Comparison of ENCODE assay signal across 2 cellular contexts in genomic region chr5:90786756-90787155, GRCh38.
TF ChIP-seq lines count a peak whose summit lies in the region.

No MANE protein-coding gene starts in this region.

TF ChIP-seq in HepG2, 621 proteins besides CTCF, POLR2A, EP300 and RAD21:
- TF ChIP-seq ZBTB43 (CRISPR knock-in tag; conservative IDR thresholded peaks at IDR 0.05) (no peak), MIER3 (CRISPR knock-in tag; IDR thresholded peaks at IDR 0.05; ENCODE audit: borderline replicate concordance) (no peak), KLF12 (CRISPR knock-in tag; IDR thresholded peaks at IDR 0.05; ENCODE audit: borderline replicate concordance) (no peak), MNT (IDR thresholded peaks at IDR 0.05) (peak; percentile 91), POLR2AphosphoS5 (IDR thresholded peaks at IDR 0.05; ENCODE audit: low read depth, low read length) (no peak), ZNF724P (CRISPR knock-in tag; IDR thresholded peaks at IDR 0.05; ENCODE audit: borderline replicate concordance) (no peak), ZNF629 (CRISPR knock-in tag; conservative IDR thresholded peaks at IDR 0.05) (no peak), PHF21A (CRISPR knock-in tag; IDR thresholded peaks at IDR 0.05) (no peak)

TF ChIP-seq in K562, 482 proteins besides CTCF, POLR2A, EP300 and RAD21 (continued from another document):
- TF ChIP-seq SIN3A (IDR thresholded peaks at IDR 0.05; ENCODE audit: borderline replicate concordance in 2 of 2, control insufficient read depth in 1 of 2, low read depth in 2 of 2, low read length in 2 of 2) (no peak), SUPT5H (IDR thresholded peaks at IDR 0.05) (peak; percentile 48; the same call in 1 of the 2 replicates), KLF6 (CRISPR knock-in tag; IDR thresholded peaks at IDR 0.05; ENCODE audit: borderline replicate concordance) (no peak)
TF ChIP-seq in K562: peak in this region for 2.
